24 cellular contexts compared by ENCODE assay signal in the genomic region with DNA sequence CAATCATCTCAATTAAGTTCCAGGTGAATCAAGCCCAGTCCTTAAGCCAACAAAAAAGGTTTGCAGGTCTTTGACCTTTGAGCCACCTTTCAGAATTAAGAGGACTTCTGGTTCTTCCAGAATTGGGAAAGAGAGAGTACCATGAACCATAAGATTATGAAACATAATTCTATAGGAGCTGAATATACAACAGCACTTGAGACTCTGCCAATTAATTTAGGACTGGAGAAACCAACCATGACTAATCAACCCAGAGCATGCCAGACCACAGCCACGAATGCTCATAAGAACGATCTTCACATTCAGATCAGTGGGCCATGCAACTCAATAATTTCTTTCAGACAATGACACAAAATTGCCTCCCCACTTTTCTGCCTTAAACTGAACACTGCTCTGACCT.
A peak's percentile ranks its signal among the peaks of the same experiment; 100 is the strongest.
DNase-seq lines count a peak whose midpoint lies in the region; ATAC-seq and TF ChIP-seq lines count a peak whose summit lies in the region.
"Had no signal": no experiment of that assay in that cellular context is flagged by ENCODE, and none has a peak within 500 bp of the region (broad histone marks: within the 10 kb centered on the region; RNA-seq: fewer than 3 reads in every experiment).

No MANE protein-coding gene starts in this region.

- CTCF ChIA-PET in mammary epithelial cell (lab: Charles Lee; ENCODE audit: low non-redundant PET) = no interaction called here

- intact Hi-C loops in mammary epithelial cell (cut with micrococcal nuclease) = loop anchor here (10.0 kb wide), 1 partner anchor 321 kb away; no protein-coding TSS in a partner anchor

- H3K9ac ChIP-seq in BLaER1 (no peak overlapping the region), mammary epithelial cell (ENCODE audit: insufficient read depth, low read length) (no peak overlapping the region)

- H3K27ac ChIP-seq in BLaER1 = no peak overlapping the region
- H3K27ac ChIP-seq in mammary epithelial cell (ENCODE audit: insufficient read depth, low read depth, low read length) = no peak overlapping the region
- no peak overlapping the region for H3K27ac ChIP-seq in foreskin keratinocyte
- H3K27ac ChIP-seq: body of pancreas, coronary artery, pancreas, vagina had no signal

- no peaks in the 10 kb centered on the region for H3K9me3 ChIP-seq in BLaER1
- H3K9me3 ChIP-seq in mammary epithelial cell (replicated peaks; ENCODE audit: insufficient read depth, low read length) = no peaks in the 10 kb centered on the region
- H3K9me3 ChIP-seq: body of pancreas, pancreas, vagina had no signal

- H3K4me3 ChIP-seq in BLaER1 (no peak overlapping the region), mammary epithelial cell (replicated peaks in 1 of 3; ENCODE audit: insufficient read depth in 1 of 3, low read depth in 2 of 3, low read length in 3 of 3) (no peak overlapping the region)
- H3K4me3 ChIP-seq: body of pancreas, coronary artery, pancreas, vagina had no signal

- ATAC-seq in foreskin keratinocyte (peak; percentile 24), HG03521 (IDR thresholded peaks at IDR 0.05; ENCODE audit: unreplicated experiment) (no peak)
- ATAC-seq: activated naive CD4-positive, alpha-beta T cell treated with anti-CD3 and anti-CD28 coated beads, Interleukin-2, amount 50 U/mL, for 72 hours; activated T-cell treated with anti-CD3 and anti-CD28 coated beads, Interleukin-2, amount 50 U/mL, for 72 hours; body of pancreas; natural killer cell treated with Interleukin-12 subunit alpha and Interleukin-12 subunit beta and Interleukin-15 and Interleukin-18, amount 100 ng/mL, for 72 hours; pancreas; right cardiac atrium had no signal

- peaks cover 40% of the 10 kb centered on the region for H3K4me1 ChIP-seq in BLaER1
- peaks cover 11% of the 10 kb centered on the region for H3K4me1 ChIP-seq in mammary epithelial cell (ENCODE audit: insufficient read depth, low read length)
- H3K4me1 ChIP-seq in foreskin keratinocyte = no peaks in the 10 kb centered on the region
- H3K4me1 ChIP-seq: body of pancreas, pancreas, vagina had no signal

- no peaks in the 10 kb centered on the region for H3K79me2 ChIP-seq in mammary epithelial cell (ENCODE audit: insufficient read depth, low read length)

- 42% methylated on average over 2 of the region's 2 CpGs for WGBS in mammary epithelial cell (ENCODE audit: low coverage, missing lambda C conversion rate)

- dilution Hi-C loops in mammary epithelial cell (cut with HindIII; ENCODE audit: low sequenced_read_pairs) = no loop called here

- no peak overlapping the region for H2AFZ ChIP-seq in mammary epithelial cell (ENCODE audit: low read depth, low read length)

- peak; percentile 32 for DNase-seq in M059J (ENCODE audit: low read depth)
- DNase-seq in mammary epithelial cell = peak; percentile 68
- DNase-seq in foreskin keratinocyte = peak; percentile 40 to 61
- DNase-seq in SK-N-DZ (ENCODE audit: low spot score) = no peak
- DNase-seq in NCI-H1436 (lab: John Stamatoyannopoulos, UW) = no peak
- no peak for DNase-seq in NCI-H2227 (lab: John Stamatoyannopoulos, UW; ENCODE audit: unreplicated experiment)
- DNase-seq: activated CD4-positive, alpha-beta T cell treated with anti-CD3 and anti-CD28 coated beads for 1 hour; activated T-cell treated with anti-CD3 and anti-CD28 coated beads, Interleukin-2, amount 50 U/mL, for 72 hours; body of pancreas; CD8-positive, alpha-beta memory T cell; midbrain; NCI-H1092 treated with DMSO at 0.1 percent for 48 hours; NCI-H2081 treated with DMSO at 0.1 percent for 48 hours; NCI-H524; pancreas; right cardiac atrium; stimulated activated CD4-positive, alpha-beta T cell treated with anti-CD3 and anti-CD28 coated beads, Interleukin-15, amount 100 ng/mL, for 24 hours; SW 1271 had no signal

- H3K4me2 ChIP-seq in BLaER1 (peak overlapping the region; percentile 23; the same call in 1 of the 2 replicates), mammary epithelial cell (ENCODE audit: insufficient read depth, low read depth, low read length) (no peak overlapping the region)

- TF ChIP-seq CTCF in mammary epithelial cell (conservative IDR thresholded peaks at IDR 0.05 in 1 of 2, IDR thresholded peaks at IDR 0.05 in 1 of 2; ENCODE audit: extremely low read depth in 1 of 2, insufficient read depth in 1 of 2, low read depth in 1 of 2, low read length in 2 of 2) (no peak), foreskin keratinocyte (conservative IDR thresholded peaks at IDR 0.05) (no peak)

- in situ Hi-C loops in mammary epithelial cell (cut with MboI; ENCODE audit: low sequenced_read_pairs in 2 of 2) = no loop called here

- H3K27me3 ChIP-seq in BLaER1 = no peaks in the 10 kb centered on the region
- H3K27me3 ChIP-seq in mammary epithelial cell (ENCODE audit: insufficient read depth, low read length) = no peaks in the 10 kb centered on the region
- H3K27me3 ChIP-seq in foreskin keratinocyte = no peaks in the 10 kb centered on the region
- H3K27me3 ChIP-seq: body of pancreas, pancreas, vagina had no signal

- H3K36me3 ChIP-seq in BLaER1 (no peaks in the 10 kb centered on the region), mammary epithelial cell (ENCODE audit: insufficient read depth, low read length) (no peaks in the 10 kb centered on the region)
- H3K36me3 ChIP-seq: pancreas, vagina had no signal

- H4K20me1 ChIP-seq in BLaER1 (no peaks in the 10 kb centered on the region), mammary epithelial cell (ENCODE audit: insufficient read depth, low read length) (no peaks in the 10 kb centered on the region)

- no TSS peak for BruUV-seq in mammary epithelial cell (replicated peaks; lab: Mats Ljungman, UMichigan)

Comparison
In these comparisons a context has a peak if more than half of its experiments do, and no peak if none do; other contexts are left out.
1. DNase-seq: peak in M059J (single experiment), mammary epithelial cell (single experiment) and foreskin keratinocyte (2 of 2); none in SK-N-DZ (single experiment), NCI-H1436 (single experiment) and NCI-H2227 (single experiment).